Comparison of ENCODE assay signal across 1 cellular context in genomic region chr16:4654387-4654901, GRCh38.
TF ChIP-seq lines count a peak whose summit lies in the region.

No MANE protein-coding gene starts in this region.

TF ChIP-seq in SK-N-SH treated with all-trans-retinoic acid at 6 μM for 48 hours, 23 proteins besides CTCF, POLR2A, EP300 and RAD21 (continued from another document):
- TF ChIP-seq POU6F1 (CRISPR knock-in tag; IDR thresholded peaks at IDR 0.05; ENCODE audit: borderline replicate concordance, low read depth) (no peak), RARB (CRISPR knock-in tag; IDR thresholded peaks at IDR 0.05) (no peak), PATZ1 (CRISPR knock-in tag; IDR thresholded peaks at IDR 0.05; ENCODE audit: borderline replicate concordance) (no peak), ZNF8 (CRISPR knock-in tag; IDR thresholded peaks at IDR 0.05) (no peak), BACH2 (CRISPR knock-in tag; IDR thresholded peaks at IDR 0.05; ENCODE audit: borderline replicate concordance) (no peak), GLIS3 (CRISPR knock-in tag; IDR thresholded peaks at IDR 0.05) (no peak), ARNTL (CRISPR knock-in tag; IDR thresholded peaks at IDR 0.05; ENCODE audit: borderline replicate concordance, low read depth) (no peak)
TF ChIP-seq in SK-N-SH treated with all-trans-retinoic acid at 6 μM for 48 hours: peak in this region for 0.
